ENCODE assay signal across 5 cellular contexts in genomic region chr13:55464222-55464621, GRCh38.
"Had no signal": no experiment of that assay in that cellular context is flagged by ENCODE, and none has a peak within 500 bp of the region (broad histone marks: within the 10 kb centered on the region; RNA-seq: fewer than 3 reads in every experiment).

No MANE protein-coding gene starts in this region.

- DNase-seq: IMR-90, KBM-7 had no signal

- H3K4me3 ChIP-seq: K562 had no signal

- ATAC-seq: HepG2, K562 had no signal

- H3K27ac ChIP-seq: HL-60 had no signal
